Comparison of ENCODE assay signal across 8 cellular contexts in the genomic region with DNA sequence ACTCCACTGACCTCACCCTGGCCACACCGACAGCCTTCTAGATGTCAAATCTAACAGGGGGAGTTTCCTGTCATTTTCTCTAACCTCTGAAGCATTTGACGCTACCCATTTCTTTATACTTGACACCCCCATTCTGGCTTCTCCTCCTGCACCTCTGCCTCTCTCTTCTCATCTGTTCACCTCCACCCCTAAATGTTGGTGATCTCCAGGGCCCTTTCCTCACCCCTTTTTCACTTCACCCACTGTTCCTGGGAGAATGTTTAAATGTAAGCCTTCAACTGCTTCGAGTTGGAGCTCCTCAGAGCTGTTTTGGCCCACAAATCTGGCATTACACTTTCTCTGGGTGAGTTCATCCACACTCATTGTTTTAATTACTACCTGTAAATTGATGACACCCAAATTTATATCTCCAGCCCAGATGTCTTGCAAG. TPM values are rescaled to one million over a fixed set of nuclear protein-coding genes. Genes with fewer than 3 reads are reported as not detected.
A peak's percentile ranks its signal among the peaks of the same experiment; 100 is the strongest.
DNase-seq lines count a peak whose midpoint lies in the region; ATAC-seq and TF ChIP-seq lines count a peak whose summit lies in the region.

No MANE protein-coding gene starts in this region.

- no peak overlapping the region for H2AFZ ChIP-seq in OCI-LY1 (ENCODE audit: low read length)
- H2AFZ ChIP-seq in neuron (ENCODE audit: low read depth, low read length): peak overlapping the region; percentile 80

- peak overlapping the region; percentile 60 for H3K9ac ChIP-seq in OCI-LY1 (ENCODE audit: low read length)
- H3K9ac ChIP-seq in endocrine pancreas (ENCODE audit: control insufficient read depth, insufficient read depth, low read length): peak overlapping the region; percentile 65

- H3K4me2 ChIP-seq in OCI-LY1 (ENCODE audit: low read length): peak overlapping the region; percentile 69

- H3K36me3 Mint-ChIP-seq in CD4-positive, alpha-beta T cell (ENCODE audit: low read depth): peaks cover 34% of the 10 kb centered on the region

- no peaks in the 10 kb centered on the region for H3K79me2 ChIP-seq in OCI-LY1 (ENCODE audit: insufficient read depth, low read length)

- DNase-seq in CD4-positive, alpha-beta T cell: no peak
- no peak for DNase-seq in NCI-H345 (lab: John Stamatoyannopoulos, UW)
- no peak for DNase-seq in activated CD4-positive, CD25-positive, alpha-beta regulatory T cell (lab: John Stamatoyannopoulos, UW)

- peak overlapping the region; percentile 97 for H3K27ac Mint-ChIP-seq in CD4-positive, alpha-beta T cell

- ATAC-seq in CD4-positive, alpha-beta T cell (ENCODE audit: poor library complexity): no peak
- no peak for ATAC-seq in HG02884 (IDR thresholded peaks at IDR 0.05; ENCODE audit: unreplicated experiment)
- ATAC-seq in GM21360 (IDR thresholded peaks at IDR 0.05; ENCODE audit: unreplicated experiment): no peak

- no peaks in the 10 kb centered on the region for H3K9me2 ChIP-seq in OCI-LY1 (ENCODE audit: low read depth, low read length)

- H3K4me1 ChIP-seq in OCI-LY1 (ENCODE audit: insufficient read depth, low read length, severe bottlenecking): peaks cover 44% of the 10 kb centered on the region
- no peaks in the 10 kb centered on the region for H3K4me1 ChIP-seq in endocrine pancreas (ENCODE audit: control insufficient read depth, insufficient read depth, low read length)
- peaks cover 9% of the 10 kb centered on the region for H3K4me1 ChIP-seq in neuron (ENCODE audit: insufficient read depth, low read length)

- H4K20me1 ChIP-seq in OCI-LY1 (ENCODE audit: insufficient read depth, low read length): no peaks in the 10 kb centered on the region

- H3K9me3 Mint-ChIP-seq in CD4-positive, alpha-beta T cell: no peaks in the 10 kb centered on the region

- H3K27me3 ChIP-seq in CD4-positive, alpha-beta T cell (ENCODE audit: control insufficient read depth, insufficient read depth, low read length): no peaks in the 10 kb centered on the region
- H3K27me3 ChIP-seq in OCI-LY1 (ENCODE audit: insufficient read depth, low read length) (no peaks in the 10 kb centered on the region), endocrine pancreas (ENCODE audit: control insufficient read depth, insufficient read depth, low read length) (no peaks in the 10 kb centered on the region), neuron (ENCODE audit: insufficient read depth, low read length) (no peaks in the 10 kb centered on the region)

- no peaks in the 10 kb centered on the region for H3K36me3 ChIP-seq in OCI-LY1 (ENCODE audit: insufficient read depth, low read length)
- H3K36me3 ChIP-seq in endocrine pancreas (ENCODE audit: control insufficient read depth, insufficient read depth, low read length): no peaks in the 10 kb centered on the region
- H3K36me3 ChIP-seq in neuron (ENCODE audit: insufficient read depth, low read length): peaks cover 5% of the 10 kb centered on the region

- POLR2A ChIA-PET in CD4-positive, alpha-beta T cell (lab: Charles Lee): interaction anchor here (0.6 to 4.0 kb wide), 24 partner anchors 26 to 951 kb away, joined by 3 to 134 read pairs (median 7); a partner anchor contains a TSS

- H3F3A ChIP-seq in OCI-LY1 (ENCODE audit: insufficient read depth, low read length): no peaks in the 10 kb centered on the region

- H3K27me3 Mint-ChIP-seq in CD4-positive, alpha-beta T cell: no peaks in the 10 kb centered on the region

- CTCF ChIA-PET in CD4-positive, alpha-beta T cell (lab: Charles Lee): interaction anchor here (1.0 to 3.6 kb wide), 14 partner anchors 9 to 160 kb away, joined by 3 to 20 read pairs (median 8); a partner anchor contains a TSS

- peak overlapping the region; percentile 95 for H3K27ac ChIP-seq in CD4-positive, alpha-beta T cell (ENCODE audit: low read depth, low read length)
- peak overlapping the region; percentile 63 for H3K27ac ChIP-seq in OCI-LY1 (ENCODE audit: low read depth, low read length, poor library complexity, severe bottlenecking)

- H3K9me3 ChIP-seq in CD4-positive, alpha-beta T cell (ENCODE audit: control insufficient read depth, low read length): no peaks in the 10 kb centered on the region
- no peaks in the 10 kb centered on the region for H3K9me3 ChIP-seq in OCI-LY1 (ENCODE audit: low read length)
- H3K9me3 ChIP-seq in endocrine pancreas (ENCODE audit: control insufficient read depth, low read length): no peaks in the 10 kb centered on the region
- no peaks in the 10 kb centered on the region for H3K9me3 ChIP-seq in neuron (ENCODE audit: low read length)

- H3K4me1 Mint-ChIP-seq in CD4-positive, alpha-beta T cell (ENCODE audit: low read depth): peaks cover 43% of the 10 kb centered on the region

- no peak for TF ChIP-seq CTCF in CD4-positive, alpha-beta T cell (IDR thresholded peaks at IDR 0.05)
- no peak for TF ChIP-seq CTCF in OCI-LY1 (IDR thresholded peaks at IDR 0.05; ENCODE audit: low read length)

- intact Hi-C loops in CD4-positive, alpha-beta T cell (cut with DNase I, micrococcal nuclease): loop anchor here (1.0 to 5.0 kb wide), 8 partner anchors 25 to 59 kb away; a partner anchor contains a TSS

- peak overlapping the region; percentile 67 for H3K4me3 ChIP-seq in OCI-LY1 (ENCODE audit: low read depth, low read length, poor library complexity, severe bottlenecking)
- peak overlapping the region; percentile 76 for H3K4me3 ChIP-seq in endocrine pancreas (ENCODE audit: control insufficient read depth, insufficient read depth, low read length)
- peak overlapping the region; percentile 88 for H3K4me3 ChIP-seq in neuron (ENCODE audit: low read length)

- H3K4me3 Mint-ChIP-seq in CD4-positive, alpha-beta T cell: peak overlapping the region; percentile 87

RNA-seq across cellular contexts. Expression of a gene that starts 0.5 kb away (rescaled TPM):
- total RNA-seq in CD4-positive, alpha-beta T cell: 10 to 100 TPM; 52.3 to 55.2 TPM

RNA-seq across cellular contexts. Expression of a gene that starts 8.9 kb away (rescaled TPM):
- total RNA-seq in CD4-positive, alpha-beta T cell: 1 to 10 TPM; 3.5 to 3.9 TPM

RNA-seq across cellular contexts. Expression of a gene that starts 27.7 kb away (rescaled TPM):
- 10 to 100 TPM; 21.5 to 23.5 TPM for total RNA-seq in CD4-positive, alpha-beta T cell

RNA-seq across cellular contexts. Expression of a gene that starts 27.8 kb away (rescaled TPM):
- total RNA-seq in CD4-positive, alpha-beta T cell: 10 to 100 TPM; 25.9 to 27.5 TPM

RNA-seq across cellular contexts. Expression of a gene that starts 29.4 kb away (rescaled TPM):
- 100 to 1,000 TPM; 110 to 113 TPM for total RNA-seq in CD4-positive, alpha-beta T cell
